ENCODE assay signal across 8 cellular contexts in genomic region chr12:12612403-12612802, GRCh38. TPM values are rescaled to one million over a fixed set of nuclear protein-coding genes. Genes with fewer than 3 reads are reported as not detected.
DNase-seq lines count a peak whose midpoint lies in the region; TF ChIP-seq lines count a peak whose summit lies in the region.

No MANE protein-coding gene starts in this region.

- H3K27me3 ChIP-seq in SK-N-SH (ENCODE audit: insufficient read depth) = no peaks in the 10 kb centered on the region
- H3K27me3 ChIP-seq in tibial artery = no peaks in the 10 kb centered on the region

- TF ChIP-seq EP300 in SK-N-SH (IDR thresholded peaks at IDR 0.05; ENCODE audit: borderline replicate concordance in 1 of 2, low read depth in 1 of 2, low read length in 1 of 2) = no peak

- H2AFZ ChIP-seq in SK-N-SH (ENCODE audit: low read depth) = peak overlapping the region; percentile 83

- CTCF ChIA-PET in SK-N-SH (lab: Yijun Ruan, JAX) = interaction anchor here (0.6 to 3.3 kb wide), 4 partner anchors 10 to 441 kb away, joined by 3 to 15 read pairs (median 4); no protein-coding TSS in a partner anchor

- no peaks in the 10 kb centered on the region for H3K9me2 ChIP-seq in SK-N-SH

- H3K9ac ChIP-seq in SK-N-SH = peak overlapping the region; percentile 86

- no peak for TF ChIP-seq CTCF in SK-N-SH (IDR thresholded peaks at IDR 0.05)
- TF ChIP-seq CTCF in tibial artery (IDR thresholded peaks at IDR 0.05) = no peak

- no peaks in the 10 kb centered on the region for H4K20me1 ChIP-seq in SK-N-SH (ENCODE audit: insufficient read depth)

- peaks cover 13% of the 10 kb centered on the region for H3F3A ChIP-seq in SK-N-SH (replicated peaks; ENCODE audit: insufficient read depth)

- H3K4me3 ChIP-seq in Jurkat, Clone E6-1 (ENCODE audit: low read length) = peak overlapping the region; percentile 84
- H3K4me3 ChIP-seq in SK-N-SH (ENCODE audit: low read depth in 2 of 2, low read length in 1 of 2) = peak overlapping the region; percentile 68 to 75
- peak overlapping the region; percentile 72 to 78 for H3K4me3 ChIP-seq in tibial artery

- peak overlapping the region; percentile 82 for H3K4me2 ChIP-seq in SK-N-SH

- peak; percentile 63 for DNase-seq in EH (ENCODE audit: low read depth)
- DNase-seq in Jurkat, Clone E6-1 (ENCODE audit: low read depth, low spot score) = peak; percentile 35
- peak; percentile 60 for DNase-seq in SK-N-SH
- peak; percentile 13 for DNase-seq in effector CD4-positive, alpha-beta T cell
- DNase-seq in lung microvascular endothelial cell (ENCODE audit: low read depth in 2 of 2) = peak; percentile 76 to 78
- no peak for DNase-seq in tibial artery
- DNase-seq in NCI-H2171 (lab: John Stamatoyannopoulos, UW) = no peak
- DNase-seq in T1000 (lab: John Stamatoyannopoulos, UW) = no peak

- H3K79me2 ChIP-seq in SK-N-SH (ENCODE audit: insufficient read depth) = peaks cover 42% of the 10 kb centered on the region

- peaks cover 6 to 9% of the 10 kb centered on the region in 2 experiments; a peak in 2 of 4 replicates for H3K4me1 ChIP-seq in SK-N-SH (ENCODE audit: control insufficient read depth in 1 of 2, insufficient read depth in 2 of 2, low read depth in 1 of 2, low read length in 1 of 2)
- H3K4me1 ChIP-seq in tibial artery = peaks cover 0 to 55% (median 14%) of the 10 kb centered on the region in 4 donors

- 1% methylated on average over 5 of the region's 5 CpGs for WGBS in SK-N-SH (ENCODE audit: low lambda C conversion rate)

- intact Hi-C loops in tibial artery (cut with DNase I; ENCODE audit: low total_unique reads) = no loop called here

- H3K27ac ChIP-seq in SK-N-SH (ENCODE audit: low read depth in 2 of 2, low read length in 1 of 2) = peak overlapping the region; percentile 89 to 91
- peak overlapping the region; percentile 93 to 95 for H3K27ac ChIP-seq in tibial artery

- POLR2A ChIA-PET in SK-N-SH (lab: Yijun Ruan, JAX) = no interaction called here

- TF ChIP-seq RAD21 in SK-N-SH (IDR thresholded peaks at IDR 0.05; ENCODE audit: low read length) = no peak

- H3K36me3 ChIP-seq in SK-N-SH (replicated peaks in 1 of 2; ENCODE audit: control insufficient read depth in 1 of 2, insufficient read depth in 2 of 2, low read length in 1 of 2) (no peaks in the 10 kb centered on the region), tibial artery (peaks cover 0 to 4% (median 0%) of the 10 kb centered on the region in 3 donors)

- H3K9me3 ChIP-seq in SK-N-SH (no peaks in the 10 kb centered on the region), tibial artery (no peaks in the 10 kb centered on the region)

TF ChIP-seq in SK-N-SH, 30 proteins besides CTCF, POLR2A, EP300 and RAD21 (continues in another document):
- TF ChIP-seq USF2 (IDR thresholded peaks at IDR 0.05; ENCODE audit: borderline replicate concordance, low read depth, low read length) = no peak
- TF ChIP-seq NFIC (IDR thresholded peaks at IDR 0.05; ENCODE audit: borderline replicate concordance) = no peak
- no peak for TF ChIP-seq MEF2A (IDR thresholded peaks at IDR 0.05; ENCODE audit: borderline replicate concordance, low read depth)
- no peak for TF ChIP-seq FOXM1 (IDR thresholded peaks at IDR 0.05; ENCODE audit: low read depth)
- TF ChIP-seq MAX (IDR thresholded peaks at IDR 0.05; ENCODE audit: low read depth) = no peak
- TF ChIP-seq CHD2 (IDR thresholded peaks at IDR 0.05; ENCODE audit: low read length, partially characterized antibody) = no peak
- TF ChIP-seq NRF1 (IDR thresholded peaks at IDR 0.05; ENCODE audit: low read depth, low read length) = no peak
- TF ChIP-seq MXI1 (IDR thresholded peaks at IDR 0.05; ENCODE audit: low read depth, low read length) = no peak
- TF ChIP-seq RCOR1 (IDR thresholded peaks at IDR 0.05; ENCODE audit: low read length) = no peak
- TF ChIP-seq FOXJ3 (CRISPR knock-in tag; IDR thresholded peaks at IDR 0.05) = no peak
- TF ChIP-seq SIN3A (IDR thresholded peaks at IDR 0.05; ENCODE audit: borderline replicate concordance, low read depth, low read length) = no peak
- TF ChIP-seq ELF1 (IDR thresholded peaks at IDR 0.05) = no peak
- TF ChIP-seq REST (IDR thresholded peaks at IDR 0.05; ENCODE audit: low read depth, low read length) = no peak
- no peak for TF ChIP-seq USF1 (IDR thresholded peaks at IDR 0.05; ENCODE audit: borderline replicate concordance, low read depth)
- no peak for TF ChIP-seq PBX3 (IDR thresholded peaks at IDR 0.05)
- no peak for TF ChIP-seq ZBTB33 (IDR thresholded peaks at IDR 0.05; ENCODE audit: borderline replicate concordance, low read depth)
- TF ChIP-seq POLR2AphosphoS5 (IDR thresholded peaks at IDR 0.05; ENCODE audit: low read depth, low read length) = no peak

RNA-seq across cellular contexts. Expression of gene CREBL2, which starts 0.7 kb away (rescaled TPM):
- 4.2 TPM for polyA plus RNA-seq in Jurkat, Clone E6-1 (2012; ENCODE audit: insufficient read depth, insufficient read length)
- polyA plus RNA-seq in SK-N-SH (2012; rRNA removed) = 12.6 and 16.2 TPM in 2 replicates
- 20.2 and 20.7 TPM in 2 replicates for polyA plus RNA-seq in SK-N-SH (2012; cell fraction: cytosol; rRNA removed)
- 4.0 and 6.7 TPM in 2 replicates for polyA plus RNA-seq in SK-N-SH (2012; cell fraction: nucleus; rRNA removed)
- 30.9 and 38.5 TPM in 2 replicates for total RNA-seq in lung microvascular endothelial cell

RNA-seq across cellular contexts. Expression of gene DUSP16, which starts 49.7 kb away (rescaled TPM):
- polyA plus RNA-seq in Jurkat, Clone E6-1 (2012; ENCODE audit: insufficient read depth, insufficient read length) = 3.6 TPM
- polyA plus RNA-seq in SK-N-SH (2012; rRNA removed) = 7.1 and 8.5 TPM in 2 replicates
- 8.6 and 9.8 TPM in 2 replicates for polyA plus RNA-seq in SK-N-SH (2012; cell fraction: cytosol; rRNA removed)
- polyA plus RNA-seq in SK-N-SH (2012; cell fraction: nucleus; rRNA removed) = 5.0 and 7.1 TPM in 2 replicates
- total RNA-seq in lung microvascular endothelial cell = 5.2 and 5.8 TPM in 2 replicates

Comparison
In these comparisons a context has a peak if more than half of its experiments do, and no peak if none do; other contexts are left out.
1. DNase-seq: peak in EH (single experiment), Jurkat, Clone E6-1 (single experiment), SK-N-SH (single experiment), effector CD4-positive, alpha-beta T cell (single experiment) and lung microvascular endothelial cell (2 of 2); none in tibial artery (0 of 2), NCI-H2171 (single experiment) and T1000 (single experiment).
2. Peak in every context shown above with its lines, with median percentiles within 50 percentile points of each other: H3K4me3 ChIP-seq.